In genomic region chr7:82386571-82386970, GRCh38 we compare ENCODE assay signal across 12 cellular contexts. TPM values are rescaled to one million over a fixed set of nuclear protein-coding genes. Genes with fewer than 3 reads are reported as not detected.
"Had no signal": no experiment of that assay in that cellular context is flagged by ENCODE, and none has a peak within 500 bp of the region (broad histone marks: within the 10 kb centered on the region; RNA-seq: fewer than 3 reads in every experiment).

No MANE protein-coding gene starts in this region.

RNA-seq across cellular contexts. Expression of gene CACNA2D1, which starts 57.0 kb away (rescaled TPM):
- total RNA-seq: activated B cell treated with CpG ODN at 0.5 μM for 24 hours; activated CD4-positive, alpha-beta memory T cell treated with anti-CD3 and anti-CD28 coated beads for 36 hours; activated CD4-positive, alpha-beta memory T cell treated with anti-CD3 and anti-CD28 coated beads, Interleukin-2, amount 10 ng/mL, durations not matched to agents 7 days and 5 days; activated CD4-positive, alpha-beta T cell treated with anti-CD3 and anti-CD28 coated beads for 36 hours; activated CD4-positive, alpha-beta T cell treated with anti-CD3 and anti-CD28 coated beads, Interleukin-2, amount 10 ng/mL, durations not matched to agents 24 days and 14 days; activated CD4-positive, alpha-beta T cell treated with anti-CD3 and anti-CD28 coated beads, Interleukin-2, amount 10 ng/mL, durations not matched to agents 7 days and 5 days; activated CD8-positive, alpha-beta memory T cell treated with anti-CD3 and anti-CD28 coated beads for 36 hours; activated CD8-positive, alpha-beta T cell treated with anti-CD3 and anti-CD28 coated beads for 36 hours; activated CD8-positive, alpha-beta T cell treated with anti-CD3 and anti-CD28 coated beads, Interleukin-2, amount 10 ng/mL, durations not matched to agents 7 days and 5 days; T-helper 1 cell treated with Interleukin-12 subunit alpha and Interleukin-12 subunit beta and Interleukin-4 antibody, amounts not matched to agents 30 ng/mL and 1 ng/mL, for 36 hours; T-helper 17 cell; T-helper 2 cell treated with Interferon-gamma antibody and Interleukin-4, amounts not matched to agents 100 ng/mL and 5 ng/mL, for 36 hours had no signal
